In genomic region chr7:92704858-92705257, GRCh38 we compare ENCODE assay signal across 33 cellular contexts.
"Had no signal": no experiment of that assay in that cellular context is flagged by ENCODE, and none has a peak within 500 bp of the region (broad histone marks: within the 10 kb centered on the region; RNA-seq: fewer than 3 reads in every experiment).

No MANE protein-coding gene starts in this region.

- H3K4me1 Mint-ChIP-seq: activated B cell treated with CpG ODN at 0.5 μM for 24 hours had no signal

- H3K4me3 Mint-ChIP-seq: activated B cell treated with CpG ODN at 0.5 μM for 24 hours; activated CD8-positive, alpha-beta T cell treated with anti-CD3 and anti-CD28 coated beads for 36 hours; activated naive CD4-positive, alpha-beta T cell treated with anti-CD3 and anti-CD28 coated beads, Interleukin-2, amount 10 ng/mL, durations not matched to agents 7 days and 5 days; activated naive CD8-positive, alpha-beta T cell treated with anti-CD3 and anti-CD28 coated beads, Interleukin-2, amount 10 ng/mL, durations not matched to agents 7 days and 5 days; activated T-helper 1 cell treated with anti-CD3 and anti-CD28 coated beads, Interleukin-12 subunit alpha, Interleukin-12 subunit beta, Interleukin-2, Interleukin-4 antibody, amounts not matched to agents 30 ng/mL and 10 ng/mL and 1 ng/mL, durations not matched to agents 14 hours and 24 hours and 36 hours; brain; T-helper 1 cell treated with Interleukin-12 subunit alpha and Interleukin-12 subunit beta and Interleukin-4 antibody, amounts not matched to agents 30 μg/mL and 1 μg/mL, for 36 hours; T-helper 2 cell treated with Interferon-gamma antibody and Interleukin-4, amounts not matched to agents 5 μg/mL and 100 μg/mL, for 36 hours had no signal

- H3K27me3 ChIP-seq: ascending aorta, breast epithelium, cardiac muscle cell, colonic mucosa, esophagus squamous epithelium, gastroesophageal sphincter, heart right ventricle, hepatocyte had no signal

- H3K4me1 ChIP-seq: ascending aorta, breast epithelium, colonic mucosa, heart right ventricle had no signal

- H3K27ac Mint-ChIP-seq: activated B cell treated with CpG ODN at 0.5 μM for 24 hours; activated naive CD4-positive, alpha-beta T cell treated with anti-CD3 and anti-CD28 coated beads, Interleukin-2, amount 10 ng/mL, durations not matched to agents 7 days and 5 days; activated naive CD8-positive, alpha-beta T cell treated with anti-CD3 and anti-CD28 coated beads, Interleukin-2, amount 10 ng/mL, durations not matched to agents 7 days and 5 days; activated T-helper 1 cell treated with anti-CD3 and anti-CD28 coated beads, Interleukin-12 subunit alpha, Interleukin-12 subunit beta, Interleukin-2, Interleukin-4 antibody, amounts not matched to agents 30 ng/mL and 10 ng/mL and 1 ng/mL, durations not matched to agents 14 hours and 24 hours and 36 hours; brain; T-helper 1 cell treated with Interleukin-12 subunit alpha and Interleukin-12 subunit beta and Interleukin-4 antibody, amounts not matched to agents 30 μg/mL and 1 μg/mL, for 36 hours had no signal

- H3K27ac ChIP-seq: ascending aorta, cardiac muscle cell, colonic mucosa, epithelial cell of prostate, esophagus squamous epithelium, gastroesophageal sphincter, heart right ventricle, hepatocyte, WERI-Rb-1 had no signal

- FAIRE-seq: endometrium, endothelial cell of umbilical vein had no signal

- DNase-seq: activated B cell treated with CpG ODN at 0.5 μM for 24 hours; activated CD4-positive, alpha-beta T cell treated with anti-CD3 and anti-CD28 coated beads for 48 hours; activated CD4-positive, alpha-beta T cell treated with anti-CD3 and anti-CD28 coated beads, Interleukin-2, amount 50 U/mL, for 1 hour; activated CD4-positive, alpha-beta T cell treated with anti-CD3 and anti-CD28 coated beads, Interleukin-2, amount 50 U/mL, for 48 hours; activated CD8-positive, alpha-beta memory T cell treated with anti-CD3 and anti-CD28 coated beads for 24 hours; activated CD8-positive, alpha-beta T cell treated with anti-CD3 and anti-CD28 coated beads for 36 hours; activated gamma-delta T cell; activated naive CD4-positive, alpha-beta T cell; activated naive CD4-positive, alpha-beta T cell treated with anti-CD3 and anti-CD28 coated beads, Interleukin-2, amount 10 ng/mL, durations not matched to agents 7 days and 5 days; activated naive CD8-positive, alpha-beta T cell treated with anti-CD3 and anti-CD28 coated beads, Interleukin-2, amount 10 ng/mL, durations not matched to agents 7 days and 5 days; central memory CD4-positive, alpha-beta T cell; cerebellar nuclear complex; colonic mucosa; effector CD8-positive, alpha-beta T cell; esophagus squamous epithelium; foreskin melanocyte; heart right ventricle; T1000; WERI-Rb-1 had no signal

- H3K27me3 Mint-ChIP-seq: activated B cell treated with CpG ODN at 0.5 μM for 24 hours; activated CD8-positive, alpha-beta T cell treated with anti-CD3 and anti-CD28 coated beads for 36 hours; activated naive CD4-positive, alpha-beta T cell treated with anti-CD3 and anti-CD28 coated beads, Interleukin-2, amount 10 ng/mL, durations not matched to agents 7 days and 5 days; activated naive CD8-positive, alpha-beta T cell treated with anti-CD3 and anti-CD28 coated beads, Interleukin-2, amount 10 ng/mL, durations not matched to agents 7 days and 5 days; brain had no signal

- H3K9me3 Mint-ChIP-seq: activated B cell treated with CpG ODN at 0.5 μM for 24 hours; activated CD8-positive, alpha-beta T cell treated with anti-CD3 and anti-CD28 coated beads for 36 hours; activated naive CD4-positive, alpha-beta T cell treated with anti-CD3 and anti-CD28 coated beads, Interleukin-2, amount 10 ng/mL, durations not matched to agents 7 days and 5 days; activated naive CD8-positive, alpha-beta T cell treated with anti-CD3 and anti-CD28 coated beads, Interleukin-2, amount 10 ng/mL, durations not matched to agents 7 days and 5 days; activated T-helper 1 cell treated with anti-CD3 and anti-CD28 coated beads, Interleukin-12 subunit alpha, Interleukin-12 subunit beta, Interleukin-2, Interleukin-4 antibody, amounts not matched to agents 30 ng/mL and 10 ng/mL and 1 ng/mL, durations not matched to agents 14 hours and 24 hours and 36 hours; T-helper 2 cell treated with Interferon-gamma antibody and Interleukin-4, amounts not matched to agents 5 μg/mL and 100 μg/mL, for 36 hours had no signal

- H3K9me3 ChIP-seq: ascending aorta, breast epithelium, colonic mucosa, esophagus squamous epithelium, gastroesophageal sphincter had no signal

- H3K4me2 ChIP-seq: hepatocyte had no signal

- ATAC-seq: activated CD4-positive, CD25-positive, alpha-beta regulatory T cell treated with anti-CD3 and anti-CD28 coated beads, Interleukin-2, amount 50 U/mL, for 24 hours; activated CD8-positive, alpha-beta T cell treated with anti-CD3 and anti-CD28 coated beads for 36 hours; activated naive CD4-positive, alpha-beta T cell treated with anti-CD3 and anti-CD28 coated beads, Interleukin-2, amount 50 U/mL, for 72 hours; gastroesophageal sphincter; heart right ventricle had no signal

- H2AFZ ChIP-seq: hepatocyte had no signal

- H3K4me3 ChIP-seq: ascending aorta, breast epithelium, cardiac muscle cell, colonic mucosa, esophagus squamous epithelium, gastroesophageal sphincter, heart right ventricle, hepatocyte had no signal

- H3K36me3 ChIP-seq: ascending aorta, breast epithelium, cardiac muscle cell, colonic mucosa, esophagus squamous epithelium, gastroesophageal sphincter, WERI-Rb-1 had no signal
